Comparison of ENCODE assay signal across 9 cellular contexts in genomic region chr17:50111687-50112655, GRCh38. TPM values are rescaled to one million over a fixed set of nuclear protein-coding genes. Genes with fewer than 3 reads are reported as not detected.
A peak's percentile ranks its signal among the peaks of the same experiment; 100 is the strongest.
DNase-seq lines count a peak whose midpoint lies in the region; ATAC-seq and TF ChIP-seq lines count a peak whose summit lies in the region.
"Had no signal": no experiment of that assay in that cellular context is flagged by ENCODE, and none has a peak within 500 bp of the region (broad histone marks: within the 10 kb centered on the region; RNA-seq: fewer than 3 reads in every experiment).

No MANE protein-coding gene starts in this region.

- no peak overlapping the region for H3K27ac Mint-ChIP-seq in activated CD4-positive, alpha-beta memory T cell treated with anti-CD3 and anti-CD28 coated beads, Interleukin-2, amount 10 ng/mL, durations not matched to agents 7 days and 5 days

- DNase-seq in NT2/D1 (ENCODE audit: low read depth, low spot score) (no peak), esophagus muscularis mucosa (ENCODE audit: extremely low spot score) (no peak), mucosa of descending colon (no peak), upper lobe of left lung (peak in 1 of 2 donors; percentile 64), erythroblast (lab: John Stamatoyannopoulos, UW) (no peak)
- no peak for DNase-seq in activated effector memory CD4-positive, alpha-beta T cell treated with Interleukin-2 at 50 U/mL for 16 hours
- no peak for DNase-seq in activated CD4-positive, alpha-beta memory T cell treated with anti-CD3 and anti-CD28 coated beads, Interleukin-2, amount 10 ng/mL, durations not matched to agents 7 days and 5 days
- DNase-seq: NCI-H1105 had no signal

- H3K27me3 Mint-ChIP-seq in activated CD4-positive, alpha-beta memory T cell treated with anti-CD3 and anti-CD28 coated beads, Interleukin-2, amount 10 ng/mL, durations not matched to agents 7 days and 5 days = peaks cover 17% of the 10 kb centered on the region

- H3K9me3 ChIP-seq in NT2/D1 (ENCODE audit: insufficient read depth, low read length) (no peaks in the 10 kb centered on the region), esophagus muscularis mucosa (no peaks in the 10 kb centered on the region), mucosa of descending colon (no peaks in the 10 kb centered on the region), upper lobe of left lung (no peaks in the 10 kb centered on the region)

- H3K9me3 Mint-ChIP-seq in activated CD4-positive, alpha-beta memory T cell treated with anti-CD3 and anti-CD28 coated beads, Interleukin-2, amount 10 ng/mL, durations not matched to agents 7 days and 5 days = no peaks in the 10 kb centered on the region
- H3K9me3 Mint-ChIP-seq: central memory CD8-positive, alpha-beta T cell had no signal

- H3K4me3 ChIP-seq in NT2/D1 (ENCODE audit: insufficient read length, low read depth) (no peak overlapping the region), esophagus muscularis mucosa (no peak overlapping the region), mucosa of descending colon (no peak overlapping the region), upper lobe of left lung (no peak overlapping the region)

- H3K9ac ChIP-seq in NT2/D1 (ENCODE audit: insufficient read length, low read depth) = peak overlapping the region; percentile 66

- TF ChIP-seq CTCF in esophagus muscularis mucosa (IDR thresholded peaks at IDR 0.05) (no peak), mucosa of descending colon (IDR thresholded peaks at IDR 0.05) (no peak), upper lobe of left lung (IDR thresholded peaks at IDR 0.05) (no peak)

- intact Hi-C loops in esophagus muscularis mucosa (cut with DNase I) = loop anchor here (5.0 kb wide), 1 partner anchor 35 kb away; no protein-coding TSS in a partner anchor
- intact Hi-C loops in mucosa of descending colon (cut with DNase I, micrococcal nuclease) = loop anchor here in 1 of 2 donors (10.0 kb wide), 1 partner anchor 53 kb away; the partner anchor contains the start of gene SGCA

- POLR2A ChIA-PET in activated CD4-positive, alpha-beta memory T cell treated with anti-CD3 and anti-CD28 coated beads, Interleukin-2, amount 10 ng/mL, durations not matched to agents 7 days and 5 days (lab: Charles Lee) = interaction anchor here (1.1 to 1.2 kb wide), 2 partner anchors 11 to 39 kb away, joined by 3 to 5 read pairs; partner anchors contain the start of gene PPP1R9B

- H3K36me3 Mint-ChIP-seq in activated CD4-positive, alpha-beta memory T cell treated with anti-CD3 and anti-CD28 coated beads, Interleukin-2, amount 10 ng/mL, durations not matched to agents 7 days and 5 days (ENCODE audit: low read depth) = no peaks in the 10 kb centered on the region

- H3K27me3 ChIP-seq in NT2/D1 (ENCODE audit: insufficient read depth, insufficient read length) (no peaks in the 10 kb centered on the region), esophagus muscularis mucosa (no peaks in the 10 kb centered on the region), upper lobe of left lung (peaks cover 0 to 5% (median 0%) of the 10 kb centered on the region in 4 donors)

- H3K4me1 ChIP-seq in NT2/D1 (ENCODE audit: insufficient read depth, insufficient read length) (peaks cover 35% of the 10 kb centered on the region), esophagus muscularis mucosa (peaks cover 32 to 47% (median 39%) of the 10 kb centered on the region in 4 donors), mucosa of descending colon (ENCODE audit: low read depth) (peaks cover 6% of the 10 kb centered on the region), upper lobe of left lung (peaks cover 9 to 28% (median 16%) of the 10 kb centered on the region in 4 donors)

- ATAC-seq in mucosa of descending colon (peak; percentile 34), upper lobe of left lung (ENCODE audit: low FRiP score in 2 of 2) (peak in 1 of 2 donors; percentile 10)

- H3K4me1 Mint-ChIP-seq in activated CD4-positive, alpha-beta memory T cell treated with anti-CD3 and anti-CD28 coated beads, Interleukin-2, amount 10 ng/mL, durations not matched to agents 7 days and 5 days = peaks cover 4% of the 10 kb centered on the region

- WGBS in esophagus muscularis mucosa = 55% methylated on average over 9 of the region's 13 CpGs
- 67 to 68% methylated on average over 7 to 12 of the region's 13 CpGs for WGBS in upper lobe of left lung, 2 donors

- CTCF ChIA-PET in activated CD4-positive, alpha-beta memory T cell treated with anti-CD3 and anti-CD28 coated beads, Interleukin-2, amount 10 ng/mL, durations not matched to agents 7 days and 5 days (lab: Charles Lee) = interaction anchor here (0.7 kb wide), 1 partner anchor 24 kb away, joined by 3 read pairs; no protein-coding TSS in a partner anchor

- H3K36me3 ChIP-seq in NT2/D1 (ENCODE audit: insufficient read depth, insufficient read length, low read length) (peaks cover 36% of the 10 kb centered on the region), esophagus muscularis mucosa (peaks cover 26 to 40% (median 37%) of the 10 kb centered on the region in 4 donors), mucosa of descending colon (ENCODE audit: low read depth) (no peaks in the 10 kb centered on the region), upper lobe of left lung (peaks cover 9 to 34% (median 20%) of the 10 kb centered on the region in 4 donors)

- H3K27ac ChIP-seq in esophagus muscularis mucosa (replicated peaks in 1 of 4) = peak overlapping the region; percentile 78 to 87 (median 80)
- H3K27ac ChIP-seq in upper lobe of left lung = peak overlapping the region; percentile 30 to 86 (median 74)

- H3K4me3 Mint-ChIP-seq in activated CD4-positive, alpha-beta memory T cell treated with anti-CD3 and anti-CD28 coated beads, Interleukin-2, amount 10 ng/mL, durations not matched to agents 7 days and 5 days = no peak overlapping the region
- H3K4me3 Mint-ChIP-seq: central memory CD8-positive, alpha-beta T cell had no signal

- no peak for TF ChIP-seq POLR2A in esophagus muscularis mucosa (IDR thresholded peaks at IDR 0.05; ENCODE audit: low read depth)
- TF ChIP-seq POLR2A in upper lobe of left lung (IDR thresholded peaks at IDR 0.05) = no peak
- TF ChIP-seq POLR2A in erythroblast (IDR thresholded peaks at IDR 0.05; ENCODE audit: low read length) = no peak

- TF ChIP-seq EP300 in esophagus muscularis mucosa (IDR thresholded peaks at IDR 0.05) (no peak), upper lobe of left lung (IDR thresholded peaks at IDR 0.05) (no peak)

RNA-seq across cellular contexts. Expression of gene PDK2, which starts 16.8 kb away (rescaled TPM):
- 100 to 1,000 TPM in 1 of 4 donors, 10 to 100 TPM in 3; 31.6 to 118 (median 61.4) TPM for total RNA-seq in esophagus muscularis mucosa
- 10 to 100 TPM; 51.0 to 91.6 (median 72.6) TPM for total RNA-seq in mucosa of descending colon
- 10 to 100 TPM; 15.7 to 80.7 (median 34.9) TPM for total RNA-seq in upper lobe of left lung
- 10 to 100 TPM; 19.6 to 23.4 TPM for total RNA-seq in activated CD4-positive, alpha-beta memory T cell treated with anti-CD3 and anti-CD28 coated beads, Interleukin-2, amount 10 ng/mL, durations not matched to agents 7 days and 5 days

RNA-seq across cellular contexts. Expression of gene SAMD14, which starts 18.0 kb away (rescaled TPM):
- total RNA-seq in esophagus muscularis mucosa (1 to 10 TPM in 3 of 4 donors, under 1 TPM in 1; 0.98 to 1.8 (median 1.5) TPM), mucosa of descending colon (1 to 10 TPM in 2 of 3 donors, under 1 TPM in 1; 0.52 to 2.6 (median 1.2) TPM), upper lobe of left lung (10 to 100 TPM in 2 of 6 donors, 1 to 10 TPM in 3, under 1 TPM in 1; 0.49 to 16.8 (median 5.6) TPM)
- 1 to 10 TPM in 1 of 2 experiments, under 1 TPM in 1; 0.68 to 1.3 TPM for total RNA-seq in activated CD4-positive, alpha-beta memory T cell treated with anti-CD3 and anti-CD28 coated beads, Interleukin-2, amount 10 ng/mL, durations not matched to agents 7 days and 5 days

RNA-seq across cellular contexts. Expression of gene PPP1R9B, which starts 38.5 kb away (rescaled TPM):
- total RNA-seq in esophagus muscularis mucosa = 10 to 100 TPM; 20.2 to 46.3 (median 37.5) TPM
- total RNA-seq in mucosa of descending colon = 10 to 100 TPM; 27.3 to 47.5 (median 33.1) TPM
- total RNA-seq in upper lobe of left lung = 100 to 1,000 TPM in 1 of 6 donors, 10 to 100 TPM in 5; 37.5 to 121 (median 74.7) TPM
- 100 to 1,000 TPM; 136 to 137 TPM for total RNA-seq in activated CD4-positive, alpha-beta memory T cell treated with anti-CD3 and anti-CD28 coated beads, Interleukin-2, amount 10 ng/mL, durations not matched to agents 7 days and 5 days

RNA-seq across cellular contexts. Expression of gene SGCA, which starts 53.8 kb away (rescaled TPM):
- total RNA-seq in esophagus muscularis mucosa = 100 to 1,000 TPM in 1 of 4 donors, 10 to 100 TPM in 3; 72.7 to 145 (median 82.8) TPM
- total RNA-seq in mucosa of descending colon = 10 to 100 TPM in 1 of 3 donors, 1 to 10 TPM in 1, under 1 TPM in 1; 0.64 to 30.7 (median 6.8) TPM
- total RNA-seq in upper lobe of left lung = 10 to 100 TPM in 5 of 6 donors, 1 to 10 TPM in 1; 1.6 to 19.7 (median 14.1) TPM
- total RNA-seq in activated CD4-positive, alpha-beta memory T cell treated with anti-CD3 and anti-CD28 coated beads, Interleukin-2, amount 10 ng/mL, durations not matched to agents 7 days and 5 days = under 1 TPM in 1 of 2 experiments, not detected in 1; 0.30 TPM

RNA-seq across cellular contexts. Expression of gene ITGA3, which starts 56.1 kb away (rescaled TPM):
- 10 to 100 TPM; 38.9 to 96.7 (median 58.6) TPM for total RNA-seq in esophagus muscularis mucosa
- 100 to 1,000 TPM; 108 to 170 (median 108) TPM for total RNA-seq in mucosa of descending colon
- total RNA-seq in upper lobe of left lung = 100 to 1,000 TPM; 193 to 469 (median 350) TPM
- total RNA-seq in activated CD4-positive, alpha-beta memory T cell treated with anti-CD3 and anti-CD28 coated beads, Interleukin-2, amount 10 ng/mL, durations not matched to agents 7 days and 5 days = 10 to 100 TPM; 12.5 to 13.4 TPM
